8 cellular contexts compared by ENCODE assay signal in the genomic region with DNA sequence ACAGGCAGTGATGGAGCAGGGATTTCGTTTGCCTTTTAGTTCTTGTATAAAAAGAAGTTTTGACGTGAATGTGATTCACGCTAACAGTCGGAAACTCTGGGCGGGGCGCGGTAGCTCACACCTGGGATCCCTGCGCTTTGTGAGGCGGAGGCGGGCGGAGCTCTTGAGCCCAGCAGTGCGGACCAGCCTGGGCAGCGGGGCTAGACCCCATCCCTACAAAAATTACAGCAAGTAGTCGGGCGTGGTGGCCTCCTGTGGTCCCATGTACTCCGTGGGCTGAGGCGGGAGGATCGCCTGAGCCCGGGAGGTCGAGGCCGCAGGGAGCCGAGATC.
DNase-seq lines count a peak whose midpoint lies in the region; ATAC-seq and TF ChIP-seq lines count a peak whose summit lies in the region.
"Not testable (repeated sequence)": the region's sequence is repeated elsewhere in the genome, so short reads cannot be mapped to it uniquely, and the experiment has no call there.

No MANE protein-coding gene starts in this region.

- H3K36me3 ChIP-seq in left lung, upper lobe of right lung: not testable (repeated sequence)

- DNase-seq in activated T-helper 1 cell treated with anti-CD3 and anti-CD28 coated beads, Interleukin-12 subunit alpha, Interleukin-12 subunit beta, Interleukin-2, Interleukin-4 antibody, amounts not matched to agents 30 ng/mL and 10 ng/mL and 1 ng/mL, durations not matched to agents 14 hours and 24 hours and 36 hours (ENCODE audit: low spot score); left lung; upper lobe of right lung: not testable (repeated sequence)

- H3K27ac ChIP-seq in left lung, upper lobe of right lung: not testable (repeated sequence)

- not testable (repeated sequence) for H3K27me3 ChIP-seq in left lung, upper lobe of right lung

- not testable (repeated sequence) for TF ChIP-seq POLR2A in GM18505 (IDR thresholded peaks at IDR 0.05; ENCODE audit: borderline replicate concordance, extremely low read depth, insufficient read depth, insufficient read length)

- H3K9me3 Mint-ChIP-seq in activated T-helper 1 cell treated with anti-CD3 and anti-CD28 coated beads, Interleukin-12 subunit alpha, Interleukin-12 subunit beta, Interleukin-2, Interleukin-4 antibody, amounts not matched to agents 30 ng/mL and 10 ng/mL and 1 ng/mL, durations not matched to agents 14 hours and 24 hours and 36 hours: not testable (repeated sequence)

- TF ChIP-seq CTCF in left lung (IDR thresholded peaks at IDR 0.05); upper lobe of right lung (IDR thresholded peaks at IDR 0.05): not testable (repeated sequence)

- H3K27ac Mint-ChIP-seq in activated T-helper 1 cell treated with anti-CD3 and anti-CD28 coated beads, Interleukin-12 subunit alpha, Interleukin-12 subunit beta, Interleukin-2, Interleukin-4 antibody, amounts not matched to agents 30 ng/mL and 10 ng/mL and 1 ng/mL, durations not matched to agents 14 hours and 24 hours and 36 hours: not testable (repeated sequence)

- peak overlapping the region; percentile 33 for H3K4me3 Mint-ChIP-seq in activated T-helper 1 cell treated with anti-CD3 and anti-CD28 coated beads, Interleukin-12 subunit alpha, Interleukin-12 subunit beta, Interleukin-2, Interleukin-4 antibody, amounts not matched to agents 30 ng/mL and 10 ng/mL and 1 ng/mL, durations not matched to agents 14 hours and 24 hours and 36 hours

- not testable (repeated sequence) for H3K36me3 Mint-ChIP-seq in activated T-helper 1 cell treated with anti-CD3 and anti-CD28 coated beads, Interleukin-12 subunit alpha, Interleukin-12 subunit beta, Interleukin-2, Interleukin-4 antibody, amounts not matched to agents 30 ng/mL and 10 ng/mL and 1 ng/mL, durations not matched to agents 14 hours and 24 hours and 36 hours (ENCODE audit: low read depth)

- intact Hi-C loops in activated T-helper 1 cell treated with anti-CD3 and anti-CD28 coated beads, Interleukin-12 subunit alpha, Interleukin-12 subunit beta, Interleukin-2, Interleukin-4 antibody, amounts not matched to agents 30 ng/mL and 10 ng/mL and 1 ng/mL, durations not matched to agents 14 hours and 24 hours and 36 hours (cut with micrococcal nuclease); left lung (cut with DNase I); upper lobe of right lung (cut with DNase I): not testable (repeated sequence)

- peak; percentile 20 for ATAC-seq in GM18505 (IDR thresholded peaks at IDR 0.05; ENCODE audit: unreplicated experiment)
- ATAC-seq in GM19372 (IDR thresholded peaks at IDR 0.05; ENCODE audit: low read depth, unreplicated experiment): peak; percentile 40
- peak; percentile 30 for ATAC-seq in GM21619 (IDR thresholded peaks at IDR 0.05; ENCODE audit: unreplicated experiment)
- ATAC-seq in HG02938 (IDR thresholded peaks at IDR 0.05; ENCODE audit: unreplicated experiment): peak; percentile 12
- peak; percentile 39 for ATAC-seq in HG03460 (IDR thresholded peaks at IDR 0.05; ENCODE audit: unreplicated experiment)
- ATAC-seq in left lung: peak; percentile 52
- peak; percentile 42 for ATAC-seq in upper lobe of right lung

- H3K4me1 ChIP-seq in left lung, upper lobe of right lung: not testable (repeated sequence)

- H3K9me3 ChIP-seq in left lung, upper lobe of right lung: not testable (repeated sequence)

- not testable (repeated sequence) for H3K27me3 Mint-ChIP-seq in activated T-helper 1 cell treated with anti-CD3 and anti-CD28 coated beads, Interleukin-12 subunit alpha, Interleukin-12 subunit beta, Interleukin-2, Interleukin-4 antibody, amounts not matched to agents 30 ng/mL and 10 ng/mL and 1 ng/mL, durations not matched to agents 14 hours and 24 hours and 36 hours (ENCODE audit: insufficient read depth)

- H3K4me3 ChIP-seq in left lung, upper lobe of right lung: not testable (repeated sequence)

- H3K4me1 Mint-ChIP-seq in activated T-helper 1 cell treated with anti-CD3 and anti-CD28 coated beads, Interleukin-12 subunit alpha, Interleukin-12 subunit beta, Interleukin-2, Interleukin-4 antibody, amounts not matched to agents 30 ng/mL and 10 ng/mL and 1 ng/mL, durations not matched to agents 14 hours and 24 hours and 36 hours (ENCODE audit: low read depth): peaks cover 30% of the 10 kb centered on the region
